ENCODE assay signal across 33 cellular contexts in the genomic region with DNA sequence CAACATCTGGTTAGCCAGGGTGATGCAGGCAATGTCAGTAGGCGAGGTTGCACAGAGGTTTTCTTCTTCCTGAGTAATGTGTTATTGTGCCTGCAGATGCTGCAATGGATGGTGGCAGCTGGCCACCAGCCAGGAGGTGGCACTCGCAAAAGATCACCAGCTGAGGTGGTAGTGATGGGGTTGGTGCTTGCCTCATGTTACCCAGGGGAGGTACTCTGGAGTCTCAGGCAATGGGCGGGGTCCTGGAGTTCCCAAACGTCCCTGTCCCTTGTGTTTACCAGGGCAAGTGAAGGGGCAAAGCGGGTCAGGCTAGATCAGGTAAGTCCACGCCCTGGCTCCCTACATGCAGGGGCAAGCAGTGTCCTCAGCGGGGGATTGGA. TPM values are rescaled to one million over a fixed set of nuclear protein-coding genes. Genes with fewer than 3 reads are reported as not detected.
"Had no signal": no experiment of that assay in that cellular context is flagged by ENCODE, and none has a peak within 500 bp of the region (broad histone marks: within the 10 kb centered on the region; RNA-seq: fewer than 3 reads in every experiment).

No MANE protein-coding gene starts in this region.

- H3K4me1 Mint-ChIP-seq: activated B cell treated with CpG ODN at 0.5 μM for 24 hours; activated CD4-positive, alpha-beta T cell treated with anti-CD3 and anti-CD28 coated beads for 36 hours; activated T-helper 17 cell treated with anti-CD3 and anti-CD28 coated beads, Interleukin-2, amount 50 U/mL, for 72 hours; central memory CD8-positive, alpha-beta T cell had no signal

- H3K4me1 ChIP-seq: breast epithelium, gastrocnemius medialis, sigmoid colon, upper lobe of left lung had no signal

- H3K36me3 Mint-ChIP-seq: activated naive CD8-positive, alpha-beta T cell had no signal

- H3K4me3 Mint-ChIP-seq: activated B cell treated with CpG ODN at 0.5 μM for 24 hours; activated CD4-positive, alpha-beta T cell treated with anti-CD3 and anti-CD28 coated beads for 36 hours; activated naive CD8-positive, alpha-beta T cell; activated T-cell treated with anti-CD3 and anti-CD28 coated beads, Interleukin-2, amount 50 U/mL, for 24 hours; activated T-helper 17 cell treated with anti-CD3 and anti-CD28 coated beads, Interleukin-2, amount 50 U/mL, for 72 hours; central memory CD8-positive, alpha-beta T cell; effector memory CD8-positive, alpha-beta T cell had no signal

- H3K36me3 ChIP-seq: breast epithelium, esophagus muscularis mucosa, gastrocnemius medialis, sigmoid colon, spleen, thoracic aorta, upper lobe of left lung had no signal

- H3K27me3 ChIP-seq: breast epithelium, sigmoid colon, upper lobe of left lung had no signal

- H3K9me3 ChIP-seq: gastrocnemius medialis, sigmoid colon had no signal

- H3K4me3 ChIP-seq: esophagus muscularis mucosa, gastrocnemius medialis, sigmoid colon, spleen, thoracic aorta, upper lobe of left lung had no signal

- H3K27ac Mint-ChIP-seq: activated B cell treated with CpG ODN at 0.5 μM for 24 hours; activated CD4-positive, alpha-beta T cell treated with anti-CD3 and anti-CD28 coated beads for 36 hours; activated naive CD8-positive, alpha-beta T cell; activated T-cell treated with anti-CD3 and anti-CD28 coated beads, Interleukin-2, amount 50 U/mL, for 24 hours; activated T-helper 17 cell treated with anti-CD3 and anti-CD28 coated beads, Interleukin-2, amount 50 U/mL, for 72 hours; effector memory CD8-positive, alpha-beta T cell; progenitor cell of endocrine pancreas had no signal

- H3K27me3 Mint-ChIP-seq: progenitor cell of endocrine pancreas had no signal

- H3K27ac ChIP-seq: breast epithelium, esophagus muscularis mucosa, gastrocnemius medialis, sigmoid colon, thoracic aorta, upper lobe of left lung had no signal

- H3K9me3 Mint-ChIP-seq: activated T-helper 17 cell treated with anti-CD3 and anti-CD28 coated beads, Interleukin-2, amount 50 U/mL, for 72 hours; central memory CD8-positive, alpha-beta T cell; effector memory CD8-positive, alpha-beta T cell had no signal

- FAIRE-seq: colon had no signal

- DNase-seq: activated B cell treated with CpG ODN at 0.5 μM for 24 hours; activated CD4-positive, alpha-beta T cell treated with anti-CD3 and anti-CD28 coated beads for 36 hours; activated CD4-positive, alpha-beta T cell treated with anti-CD3 and anti-CD28 coated beads, Interleukin-2, amount 50 U/mL, for 4 hours; activated CD8-positive, alpha-beta memory T cell treated with anti-CD3 and anti-CD28 coated beads for 24 hours; activated CD8-positive, alpha-beta memory T cell treated with anti-CD3 and anti-CD28 coated beads, Interleukin-2, amount 50 U/mL, for 4 hours; activated T-cell treated with anti-CD3 and anti-CD28 coated beads, Interleukin-2, amount 50 U/mL, for 24 hours; amniotic stem cell; effector memory CD8-positive, alpha-beta T cell; gastrocnemius medialis; hippocampal formation; mesenchymal stem cell; retina; sigmoid colon; spleen; stimulated activated CD4-positive, alpha-beta T cell treated with anti-CD3 and anti-CD28 coated beads, Interleukin-4, amount 100 ng/mL, for 1 hour; stimulated activated naive CD4-positive, alpha-beta T cell; T-helper 1 cell; T-helper 9 cell; upper lobe of left lung had no signal

- ATAC-seq: activated CD4-positive, alpha-beta T cell treated with anti-CD3 and anti-CD28 coated beads for 36 hours; activated T-helper 17 cell treated with anti-CD3 and anti-CD28 coated beads, Interleukin-2, amount 50 U/mL, for 72 hours; effector memory CD8-positive, alpha-beta T cell; gastrocnemius medialis had no signal

RNA-seq across cellular contexts. Expression of a gene that starts 21.1 kb away (rescaled TPM):
- total RNA-seq: activated B cell treated with CpG ODN at 0.5 μM for 24 hours; activated CD4-positive, alpha-beta T cell treated with anti-CD3 and anti-CD28 coated beads for 36 hours; activated T-helper 17 cell treated with anti-CD3 and anti-CD28 coated beads, Interleukin-2, amount 50 U/mL, for 72 hours; esophagus muscularis mucosa; left cardiac atrium; lower leg skin; mononuclear cell; myocyte; osteoblast; sigmoid colon; thoracic aorta had no signal
- polyA plus RNA-seq: neural cell had no signal
